Comparison of ENCODE assay signal across 21 cellular contexts in genomic region chr6:39211183-39211582, GRCh38.
"Had no signal": no experiment of that assay in that cellular context is flagged by ENCODE, and none has a peak within 500 bp of the region (broad histone marks: within the 10 kb centered on the region; RNA-seq: fewer than 3 reads in every experiment).

No MANE protein-coding gene starts in this region.

- H3K4me1 ChIP-seq: breast epithelium had no signal

- H3K36me3 ChIP-seq: ascending aorta, breast epithelium, lower lobe of right lung had no signal

- H3K27me3 Mint-ChIP-seq: activated CD4-positive, alpha-beta memory T cell treated with anti-CD3 and anti-CD28 coated beads, Interleukin-2, amount 10 ng/mL, durations not matched to agents 7 days and 5 days; activated CD4-positive, alpha-beta T cell treated with anti-CD3 and anti-CD28 coated beads for 36 hours; dendritic cell treated with granulocyte-macrophage colony-stimulating factor and Interleukin-4, amounts not matched to agents 40 ng/mL and 50 ng/mL, for 4 days; natural killer cell treated with Interleukin-12 subunit alpha and Interleukin-12 subunit beta and Interleukin-15 and Interleukin-18, amount 100 ng/mL, for 72 hours had no signal

- H3K36me3 Mint-ChIP-seq: natural killer cell treated with Interleukin-12 subunit alpha and Interleukin-12 subunit beta and Interleukin-15 and Interleukin-18, amount 100 ng/mL, for 72 hours had no signal

- H3K27me3 ChIP-seq: ascending aorta, breast epithelium had no signal

- H3K4me3 Mint-ChIP-seq: activated CD4-positive, alpha-beta memory T cell treated with anti-CD3 and anti-CD28 coated beads, Interleukin-2, amount 10 ng/mL, durations not matched to agents 7 days and 5 days; activated CD4-positive, alpha-beta T cell treated with anti-CD3 and anti-CD28 coated beads for 36 hours; dendritic cell treated with granulocyte-macrophage colony-stimulating factor and Interleukin-4, amounts not matched to agents 40 ng/mL and 50 ng/mL, for 4 days; natural killer cell treated with Interleukin-12 subunit alpha and Interleukin-12 subunit beta and Interleukin-15 and Interleukin-18, amount 100 ng/mL, for 72 hours; T-helper 2 cell treated with Interferon-gamma antibody and Interleukin-4, amounts not matched to agents 5 μg/mL and 100 μg/mL, for 36 hours; WTC11 had no signal

- H3K4me3 ChIP-seq: ascending aorta, breast epithelium, lower lobe of right lung had no signal

- H3K9me3 ChIP-seq: ascending aorta, breast epithelium, lower lobe of right lung had no signal

- DNase-seq: activated CD4-positive, alpha-beta memory T cell treated with anti-CD3 and anti-CD28 coated beads, Interleukin-2, amount 10 ng/mL, durations not matched to agents 7 days and 5 days; activated CD4-positive, alpha-beta T cell treated with anti-CD3 and anti-CD28 coated beads for 36 hours; activated CD8-positive, alpha-beta memory T cell treated with anti-CD3 and anti-CD28 coated beads, Interleukin-2, amount 50 U/mL, for 4 hours; activated effector memory CD4-positive, alpha-beta T cell treated with anti-CD3 and anti-CD28 coated beads, Interleukin-2, amount 50 U/mL, for 16 hours; activated naive CD4-positive, alpha-beta T cell treated with anti-CD3 and anti-CD28 coated beads, Interleukin-2, amount 50 U/mL, for 16 hours; activated T-cell treated with anti-CD3 and anti-CD28 coated beads, Interleukin-2, amount 50 U/mL, for 48 hours; cerebellar nuclear complex; effector CD8-positive, alpha-beta T cell; lower lobe of right lung; stimulated activated CD4-positive, alpha-beta T cell treated with anti-CD3 and anti-CD28 coated beads, Interleukin-2, amount 100 ng/mL, for 24 hours; stimulated activated naive CD8-positive, alpha-beta T cell treated with anti-CD3 and anti-CD28 coated beads, Interleukin-15, Interleukin-2, amounts not matched to agents 100 U/mL and 50 U/mL, for 24 hours; SW 1271; trophoblast cell had no signal

- ATAC-seq: activated CD4-positive, alpha-beta T cell treated with anti-CD3 and anti-CD28 coated beads for 36 hours; esophagus mucosa; lower lobe of right lung; natural killer cell treated with Interleukin-12 subunit alpha and Interleukin-12 subunit beta and Interleukin-15 and Interleukin-18, amount 100 ng/mL, for 72 hours; stimulated activated naive CD8-positive, alpha-beta T cell treated with anti-CD3 and anti-CD28 coated beads, Interleukin-15, Interleukin-2, amounts not matched to agents 100 U/mL and 50 U/mL, for 24 hours; WTC11 had no signal

- H3K27ac Mint-ChIP-seq: activated CD4-positive, alpha-beta memory T cell treated with anti-CD3 and anti-CD28 coated beads, Interleukin-2, amount 10 ng/mL, durations not matched to agents 7 days and 5 days; activated CD4-positive, alpha-beta T cell treated with anti-CD3 and anti-CD28 coated beads for 36 hours; dendritic cell treated with granulocyte-macrophage colony-stimulating factor and Interleukin-4, amounts not matched to agents 40 ng/mL and 50 ng/mL, for 4 days; natural killer cell treated with Interleukin-12 subunit alpha and Interleukin-12 subunit beta and Interleukin-15 and Interleukin-18, amount 100 ng/mL, for 72 hours; progenitor cell of endocrine pancreas had no signal

- H3K9me3 Mint-ChIP-seq: activated CD4-positive, alpha-beta memory T cell treated with anti-CD3 and anti-CD28 coated beads, Interleukin-2, amount 10 ng/mL, durations not matched to agents 7 days and 5 days; dendritic cell treated with granulocyte-macrophage colony-stimulating factor and Interleukin-4, amounts not matched to agents 40 ng/mL and 50 ng/mL, for 4 days; natural killer cell treated with Interleukin-12 subunit alpha and Interleukin-12 subunit beta and Interleukin-15 and Interleukin-18, amount 100 ng/mL, for 72 hours; T-helper 2 cell treated with Interferon-gamma antibody and Interleukin-4, amounts not matched to agents 5 μg/mL and 100 μg/mL, for 36 hours; WTC11 had no signal

- H3K27ac ChIP-seq: ascending aorta, breast epithelium, lower lobe of right lung had no signal
